7 cellular contexts compared by ENCODE assay signal in genomic region chr17:17613708-17614114, GRCh38. TPM values are rescaled to one million over a fixed set of nuclear protein-coding genes. Genes with fewer than 3 reads are reported as not detected.
DNase-seq lines count a peak whose midpoint lies in the region; ATAC-seq, FAIRE-seq and TF ChIP-seq lines count a peak whose summit lies in the region.

No MANE protein-coding gene starts in this region.

- no peak for FAIRE-seq in RCC 7860 (lab: Jason Lieb, UNC)

- H3K27me3 ChIP-seq in cardiac muscle cell: no peaks in the 10 kb centered on the region

- no peak overlapping the region for H3K27ac Mint-ChIP-seq in activated naive CD8-positive, alpha-beta T cell treated with anti-CD3 and anti-CD28 coated beads for 36 hours

- no peaks in the 10 kb centered on the region for H3K4me1 ChIP-seq in cardiac muscle cell (ENCODE audit: low read depth)

- no peak for ATAC-seq in GM18868 (IDR thresholded peaks at IDR 0.05; ENCODE audit: unreplicated experiment)

- H3K4me1 Mint-ChIP-seq in activated naive CD8-positive, alpha-beta T cell treated with anti-CD3 and anti-CD28 coated beads for 36 hours: peaks cover 4% of the 10 kb centered on the region

- no peaks in the 10 kb centered on the region for H3K36me3 ChIP-seq in cardiac muscle cell

- no peaks in the 10 kb centered on the region for H3K27me3 Mint-ChIP-seq in activated naive CD8-positive, alpha-beta T cell treated with anti-CD3 and anti-CD28 coated beads for 36 hours

- H3K9me3 ChIP-seq in cardiac muscle cell (ENCODE audit: low read depth): no peaks in the 10 kb centered on the region

- H3K27ac ChIP-seq in cardiac muscle cell: no peak overlapping the region

- DNase-seq in GM04504 (ENCODE audit: low read depth) (peak; percentile 56), HuH-7.5 (ENCODE audit: low spot score) (peak; percentile 36), RCC 7860 (ENCODE audit: low spot score) (peak; percentile 37), cardiac muscle cell (ENCODE audit: low read depth in 1 of 2, low spot score in 1 of 2) (peak; percentile 80 to 81), pulmonary artery endothelial cell (ENCODE audit: low read depth, low spot score) (peak; percentile 30)
- DNase-seq in activated naive CD8-positive, alpha-beta T cell treated with anti-CD3 and anti-CD28 coated beads for 36 hours: peak; percentile 52

- H3K4me3 ChIP-seq in cardiac muscle cell: no peak overlapping the region

- H3K36me3 Mint-ChIP-seq in activated naive CD8-positive, alpha-beta T cell treated with anti-CD3 and anti-CD28 coated beads for 36 hours: peaks cover 2% of the 10 kb centered on the region

- H3K9me3 Mint-ChIP-seq in activated naive CD8-positive, alpha-beta T cell treated with anti-CD3 and anti-CD28 coated beads for 36 hours: peaks cover 2% of the 10 kb centered on the region

- no peak overlapping the region for H3K4me3 Mint-ChIP-seq in activated naive CD8-positive, alpha-beta T cell treated with anti-CD3 and anti-CD28 coated beads for 36 hours

- peak; percentile 84 for TF ChIP-seq CTCF in cardiac muscle cell (IDR thresholded peaks at IDR 0.05; ENCODE audit: low read depth, low read length)

RNA-seq across cellular contexts. Expression of gene PEMT, which starts 22.2 kb away (rescaled TPM):
- 10 to 100 TPM; 34.0 to 40.0 TPM for total RNA-seq in activated naive CD8-positive, alpha-beta T cell treated with anti-CD3 and anti-CD28 coated beads for 36 hours
- total RNA-seq in cardiac muscle cell: 126 and 196 TPM in 2 replicates
- polyA plus RNA-seq in cardiac muscle cell: 135 and 141 TPM in 2 replicates
- total RNA-seq in pulmonary artery endothelial cell: 21.0 and 29.9 TPM in 2 replicates

Comparison
In these comparisons a context has a peak if more than half of its experiments do, and no peak if none do; other contexts are left out.
1. DNase-seq: peak in every context shown above with its lines; median percentile 80 in cardiac muscle cell; 56 in GM04504; 52 in activated naive CD8-positive, alpha-beta T cell treated with anti-CD3 and anti-CD28 coated beads for 36 hours; 37 in RCC 7860; 36 in HuH-7.5; 30 in pulmonary artery endothelial cell.